ENCODE assay signal across 24 cellular contexts in the genomic region with DNA sequence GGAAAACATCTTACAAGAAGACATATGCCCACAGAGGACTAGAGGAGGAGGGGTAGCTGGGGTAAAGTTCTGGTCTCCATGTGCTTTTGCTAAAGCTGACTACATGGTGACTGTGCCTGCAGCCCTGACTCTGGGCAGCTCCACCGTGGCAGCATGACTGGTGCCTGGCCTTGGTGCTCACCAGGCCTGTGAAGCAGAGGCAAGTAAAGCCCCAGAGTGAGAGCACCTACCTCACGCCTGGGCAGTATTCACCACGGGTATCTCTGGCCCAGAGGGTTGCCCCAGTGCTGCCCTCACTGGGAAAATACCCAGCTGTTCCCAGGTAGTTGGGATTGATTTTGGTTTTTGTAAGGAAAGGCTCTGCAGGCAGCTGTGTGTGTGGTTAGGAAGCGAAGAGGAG.
A peak's percentile ranks its signal among the peaks of the same experiment; 100 is the strongest.
DNase-seq lines count a peak whose midpoint lies in the region; ATAC-seq and TF ChIP-seq lines count a peak whose summit lies in the region.
"Had no signal": no experiment of that assay in that cellular context is flagged by ENCODE, and none has a peak within 500 bp of the region (broad histone marks: within the 10 kb centered on the region; RNA-seq: fewer than 3 reads in every experiment).

No MANE protein-coding gene starts in this region.

- H2AFZ ChIP-seq in GM23248 (no peak overlapping the region), PC-3 (ENCODE audit: low read length) (no peak overlapping the region), osteoblast (ENCODE audit: low read length) (no peak overlapping the region), GM23338 (no peak overlapping the region)
- H2AFZ ChIP-seq: PC-9 had no signal

- POLR2A ChIA-PET in PC-3 (lab: Charles Lee; ENCODE audit: unreplicated experiment) = no interaction called here

- ATAC-seq in PC-3 = peak; percentile 27; the same call in 1 of the 2 replicates
- ATAC-seq in GM23338 = no peak
- ATAC-seq: activated CD8-positive, alpha-beta T cell treated with anti-CD3 and anti-CD28 coated beads for 36 hours; activated T-helper 17 cell treated with anti-CD3 and anti-CD28 coated beads, Interleukin-2, amount 50 U/mL, for 72 hours; left lung had no signal

- H3K27me3 Mint-ChIP-seq in GM23338 (ENCODE audit: insufficient read depth, low read depth, poor library complexity) = peaks cover 19% of the 10 kb centered on the region
- H3K27me3 Mint-ChIP-seq: activated CD8-positive, alpha-beta T cell treated with anti-CD3 and anti-CD28 coated beads for 36 hours; activated T-helper 17 cell treated with anti-CD3 and anti-CD28 coated beads, Interleukin-2, amount 50 U/mL, for 72 hours had no signal

- H3K4me2 ChIP-seq in GM23248 (ENCODE audit: unreplicated experiment) (no peak overlapping the region), PC-3 (ENCODE audit: low read length) (no peak overlapping the region), osteoblast (ENCODE audit: insufficient read depth, low read length) (no peak overlapping the region), GM23338 (no peak overlapping the region)
- H3K4me2 ChIP-seq: PC-9 had no signal

- H3K36me3 Mint-ChIP-seq in GM23338 (ENCODE audit: low read depth) = peaks cover 15% of the 10 kb centered on the region

- no peak for TF ChIP-seq CTCF in PC-3 (conservative IDR thresholded peaks at IDR 0.05; ENCODE audit: low read depth, low read length)
- no peak for TF ChIP-seq CTCF in osteoblast (IDR thresholded peaks at IDR 0.05; ENCODE audit: extremely low read depth, low read depth, low read length)
- no peak for TF ChIP-seq CTCF in GM23338 (conservative IDR thresholded peaks at IDR 0.05; ENCODE audit: low read depth in 2 of 2)

- no peaks in the 10 kb centered on the region for H3K79me2 ChIP-seq in GM23248 (ENCODE audit: insufficient read depth)
- H3K79me2 ChIP-seq in PC-3 (ENCODE audit: low read length) = no peaks in the 10 kb centered on the region
- no peaks in the 10 kb centered on the region for H3K79me2 ChIP-seq in osteoblast (ENCODE audit: insufficient read depth, low read length)
- no peaks in the 10 kb centered on the region for H3K79me2 ChIP-seq in GM23338 (replicated peaks; ENCODE audit: insufficient read depth)

- intact Hi-C loops in PC-3 (cut with micrococcal nuclease) = no loop called here

- no peaks in the 10 kb centered on the region; the same call in 1 of the 3 replicates for H3K9me3 Mint-ChIP-seq in GM23338
- H3K9me3 Mint-ChIP-seq: activated CD8-positive, alpha-beta T cell treated with anti-CD3 and anti-CD28 coated beads for 36 hours; activated T-helper 17 cell treated with anti-CD3 and anti-CD28 coated beads, Interleukin-2, amount 50 U/mL, for 72 hours had no signal

- H4K20me1 ChIP-seq in GM23248 (ENCODE audit: insufficient read depth) (no peaks in the 10 kb centered on the region), PC-3 (ENCODE audit: low read length) (no peaks in the 10 kb centered on the region), osteoblast (ENCODE audit: insufficient read depth, low read length) (peaks cover 6% of the 10 kb centered on the region), GM23338 (replicated peaks; ENCODE audit: insufficient read depth) (0 out of 2 replicates have a peak, but pooled peaks cover 3% of the 10 kb centered on the region)

- H3K27me3 ChIP-seq in GM23248 (replicated peaks; ENCODE audit: insufficient read depth) (no peaks in the 10 kb centered on the region; the same call in 1 of the 2 replicates), PC-3 (ENCODE audit: low read length) (no peaks in the 10 kb centered on the region), osteoblast (ENCODE audit: insufficient read depth, low read length) (peaks cover 32% of the 10 kb centered on the region), GM23338 (ENCODE audit: insufficient read depth) (no peaks in the 10 kb centered on the region)
- H3K27me3 ChIP-seq: breast epithelium, left lung, sigmoid colon had no signal

- 0 out of 3 replicates have a peak, but pooled peaks cover under 1% of the 10 kb centered on the region for H3K4me1 Mint-ChIP-seq in GM23338
- H3K4me1 Mint-ChIP-seq: activated T-helper 17 cell treated with anti-CD3 and anti-CD28 coated beads, Interleukin-2, amount 50 U/mL, for 72 hours had no signal

- no peak overlapping the region for H3K4me3 Mint-ChIP-seq in GM23338
- H3K4me3 Mint-ChIP-seq: activated CD8-positive, alpha-beta T cell treated with anti-CD3 and anti-CD28 coated beads for 36 hours; activated T-helper 17 cell treated with anti-CD3 and anti-CD28 coated beads, Interleukin-2, amount 50 U/mL, for 72 hours had no signal

- no peak overlapping the region for H3K27ac ChIP-seq in GM23248
- no peak overlapping the region for H3K27ac ChIP-seq in PC-3 (ENCODE audit: low read length)
- H3K27ac ChIP-seq in osteoblast (ENCODE audit: low read depth, low read length) = no peak overlapping the region
- no peak overlapping the region for H3K27ac ChIP-seq in GM23338 (ENCODE audit: low read depth)
- H3K27ac ChIP-seq: breast epithelium, C4-2B, left lung, PC-9, prostate gland, sigmoid colon, tibial artery had no signal

- no peaks in the 10 kb centered on the region for H3K9me2 ChIP-seq in GM23248 (ENCODE audit: insufficient read depth)
- H3K9me2 ChIP-seq in PC-3 (replicated peaks; ENCODE audit: low read length) = no peaks in the 10 kb centered on the region
- H3K9me2 ChIP-seq in GM23338 (ENCODE audit: insufficient read depth) = no peaks in the 10 kb centered on the region

- CTCF ChIA-PET in PC-3 (lab: Charles Lee) = no interaction called here

- 36 to 42% methylated on average over 4 of the region's 4 CpGs for WGBS in GM23248 (ENCODE audit: low coverage in 1 of 2, low lambda C conversion rate in 2 of 2, missing lambda C conversion rate in 2 of 2), 2 experiments

- H3K27ac Mint-ChIP-seq in GM23338 = no peak overlapping the region
- H3K27ac Mint-ChIP-seq: activated CD8-positive, alpha-beta T cell treated with anti-CD3 and anti-CD28 coated beads for 36 hours; activated T-helper 17 cell treated with anti-CD3 and anti-CD28 coated beads, Interleukin-2, amount 50 U/mL, for 72 hours had no signal

- H3K9me3 ChIP-seq in GM23248 (ENCODE audit: low read depth) = no peaks in the 10 kb centered on the region
- H3K9me3 ChIP-seq in PC-3 (ENCODE audit: low read length) = no peaks in the 10 kb centered on the region
- H3K9me3 ChIP-seq in osteoblast (ENCODE audit: low read depth, low read length) = no peaks in the 10 kb centered on the region
- H3K9me3 ChIP-seq: breast epithelium, Caco-2, left lung, prostate gland, sigmoid colon, tibial artery had no signal

- H3K36me3 ChIP-seq in GM23248 (ENCODE audit: low read depth) (no peaks in the 10 kb centered on the region), PC-3 (ENCODE audit: low read depth, low read length) (no peaks in the 10 kb centered on the region), osteoblast (ENCODE audit: insufficient read depth, low read length) (no peaks in the 10 kb centered on the region), GM23338 (ENCODE audit: insufficient read depth) (no peaks in the 10 kb centered on the region)
- H3K36me3 ChIP-seq: breast epithelium, left lung, prostate gland, sigmoid colon, tibial artery had no signal

- no peaks in the 10 kb centered on the region for H3F3A ChIP-seq in GM23248 (ENCODE audit: insufficient read depth)
- H3F3A ChIP-seq in PC-3 (ENCODE audit: low read length, unreplicated experiment) = no peaks in the 10 kb centered on the region
- no peaks in the 10 kb centered on the region for H3F3A ChIP-seq in GM23338 (replicated peaks; ENCODE audit: low read depth)

- no peak overlapping the region for H3K4me3 ChIP-seq in GM23248
- H3K4me3 ChIP-seq in PC-3 (ENCODE audit: low read length) = no peak overlapping the region
- no peak overlapping the region for H3K4me3 ChIP-seq in osteoblast (ENCODE audit: insufficient read depth, low read length)
- no peak overlapping the region for H3K4me3 ChIP-seq in GM23338
- H3K4me3 ChIP-seq: breast epithelium, left lung, PC-9, prostate gland, sigmoid colon, tibial artery had no signal

- DNase-seq in GM23248 (peak; percentile 51), PC-3 (peak; percentile 45), fibroblast of peridontal ligament (ENCODE audit: extremely low read depth) (peak; percentile 18), osteoblast (ENCODE audit: insufficient read length, low spot score, missing footprints) (peak; percentile 89), 8988T (no peak), GM23338 (ENCODE audit: low spot score) (no peak), NCI-H1048 (lab: John Stamatoyannopoulos, UW) (no peak)
- DNase-seq: activated CD8-positive, alpha-beta T cell treated with anti-CD3 and anti-CD28 coated beads for 36 hours; activated naive CD4-positive, alpha-beta T cell treated with anti-CD3 and anti-CD28 coated beads, Interleukin-2, amount 50 U/mL, for 16 hours; Caco-2; GF-D8; KBM-7; NCI-H2029; NCI-H526; PC-9; SIG-M5; sigmoid colon; stimulated activated CD4-positive, alpha-beta T cell treated with anti-CD3 and anti-CD28 coated beads, Interleukin-4, amount 100 ng/mL, for 1 hour; tibial artery had no signal

- H3K9ac ChIP-seq in GM23248 (no peak overlapping the region), PC-3 (ENCODE audit: low read length) (no peak overlapping the region)

- in situ Hi-C loops in GM23248 (cut with MboI) = loop anchor here (10.0 kb wide), 1 partner anchor 278 kb away; no protein-coding TSS in a partner anchor

- H3K4me1 ChIP-seq in GM23248 (ENCODE audit: insufficient read depth) (no peaks in the 10 kb centered on the region), PC-3 (ENCODE audit: insufficient read depth, low read length) (peaks cover 3% of the 10 kb centered on the region), osteoblast (ENCODE audit: insufficient read depth, low read length) (no peaks in the 10 kb centered on the region), GM23338 (ENCODE audit: insufficient read depth) (no peaks in the 10 kb centered on the region)
- H3K4me1 ChIP-seq: breast epithelium, Caco-2, left lung, prostate gland, tibial artery had no signal

- BruUV-seq in PC-3 (replicated peaks; lab: Mats Ljungman, UMichigan) = no TSS peak

TF ChIP-seq in GM23338, 12 proteins besides CTCF, POLR2A, EP300 and RAD21 (continues in another document):
- TF ChIP-seq STAT1 (IDR thresholded peaks at IDR 0.05; ENCODE audit: unreplicated experiment) = no peak
- TF ChIP-seq ZNF114 (CRISPR knock-in tag; IDR thresholded peaks at IDR 0.05) = no peak
- no peak for TF ChIP-seq EZH2phosphoT487 (IDR thresholded peaks at IDR 0.05; ENCODE audit: unreplicated experiment)
- TF ChIP-seq POLR2AphosphoS5 (IDR thresholded peaks at IDR 0.05; ENCODE audit: low read depth) = no peak
- TF ChIP-seq, protein P1, sequence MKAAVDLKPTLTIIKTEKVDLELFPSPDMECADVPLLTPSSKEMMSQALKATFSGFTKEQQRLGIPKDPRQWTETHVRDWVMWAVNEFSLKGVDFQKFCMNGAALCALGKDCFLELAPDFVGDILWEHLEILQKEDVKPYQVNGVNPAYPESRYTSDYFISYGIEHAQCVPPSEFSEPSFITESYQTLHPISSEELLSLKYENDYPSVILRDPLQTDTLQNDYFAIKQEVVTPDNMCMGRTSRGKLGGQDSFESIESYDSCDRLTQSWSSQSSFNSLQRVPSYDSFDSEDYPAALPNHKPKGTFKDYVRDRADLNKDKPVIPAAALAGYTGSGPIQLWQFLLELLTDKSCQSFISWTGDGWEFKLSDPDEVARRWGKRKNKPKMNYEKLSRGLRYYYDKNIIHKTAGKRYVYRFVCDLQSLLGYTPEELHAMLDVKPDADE (IDR thresholded peaks at IDR 0.05) = no peak
- no peak for TF ChIP-seq JUNB (IDR thresholded peaks at IDR 0.05; ENCODE audit: unreplicated experiment)
- TF ChIP-seq NANOG (IDR thresholded peaks at IDR 0.05; ENCODE audit: borderline replicate concordance) = no peak

Comparison
In these comparisons a context has a peak if more than half of its experiments do, and no peak if none do; other contexts are left out.
1. DNase-seq: peak in GM23248 (single experiment), PC-3 (single experiment), fibroblast of peridontal ligament (single experiment) and osteoblast (single experiment); none in 8988T (single experiment), GM23338 (single experiment) and NCI-H1048 (single experiment).